In genomic region chr20:24787071-24787470, GRCh38 we compare ENCODE assay signal across 21 cellular contexts.
"Had no signal": no experiment of that assay in that cellular context is flagged by ENCODE, and none has a peak within 500 bp of the region (broad histone marks: within the 10 kb centered on the region; RNA-seq: fewer than 3 reads in every experiment).

No MANE protein-coding gene starts in this region.

- H3K4me1 Mint-ChIP-seq: stimulated activated memory B cell treated with anti-CD40 and anti-IgM and Interleukin-4, amounts not matched to agents 10 μg/mL and 1 μg/mL and 100 μg/mL, for 72 hours had no signal

- H3K4me1 ChIP-seq: gastrocnemius medialis, psoas muscle, testis, tibial artery, uterus had no signal

- H3K36me3 Mint-ChIP-seq: mesothelial cell of epicardium; naive thymus-derived CD4-positive, alpha-beta T cell; stimulated activated memory B cell treated with anti-CD40 and anti-IgM and Interleukin-4, amounts not matched to agents 10 μg/mL and 1 μg/mL and 100 μg/mL, for 72 hours had no signal

- H3K4me3 ChIP-seq: gastrocnemius medialis, ovary, psoas muscle, sigmoid colon, testis, tibial artery, upper lobe of right lung, uterus had no signal

- H3K9me3 ChIP-seq: gastrocnemius medialis, ovary, psoas muscle, sigmoid colon, testis, tibial artery, upper lobe of right lung, uterus had no signal

- H3K4me3 Mint-ChIP-seq: mesothelial cell of epicardium; naive thymus-derived CD4-positive, alpha-beta T cell; nephron; stimulated activated memory B cell treated with anti-CD40 and anti-IgM and Interleukin-4, amounts not matched to agents 10 μg/mL and 1 μg/mL and 100 μg/mL, for 72 hours had no signal

- H3K27ac ChIP-seq: gastrocnemius medialis, ovary, psoas muscle, sigmoid colon, testis, tibial artery, upper lobe of right lung, uterus had no signal

- H3K36me3 ChIP-seq: gastrocnemius medialis, ovary, sigmoid colon, tibial artery, upper lobe of right lung, uterus had no signal

- H3K27ac Mint-ChIP-seq: mesothelial cell of epicardium; naive thymus-derived CD4-positive, alpha-beta T cell; nephron; stimulated activated memory B cell treated with anti-CD40 and anti-IgM and Interleukin-4, amounts not matched to agents 10 μg/mL and 1 μg/mL and 100 μg/mL, for 72 hours had no signal

- DNase-seq: cortex of kidney; effector CD4-positive, alpha-beta T cell; gastrocnemius medialis; head of caudate nucleus; mesenchymal stem cell; naive thymus-derived CD4-positive, alpha-beta T cell; occipital lobe; ovary; psoas muscle; right cardiac atrium; sigmoid colon; stimulated activated CD4-positive, alpha-beta T cell treated with anti-CD3 and anti-CD28 coated beads, Interleukin-4, amount 100 ng/mL, for 4 hours; stimulated activated naive CD8-positive, alpha-beta T cell treated with anti-CD3 and anti-CD28 coated beads, Interleukin-15, Interleukin-2, amounts not matched to agents 100 U/mL and 50 U/mL, for 24 hours; substantia nigra; testis; tibial artery; upper lobe of right lung; uterus had no signal

- H3K27me3 ChIP-seq: ovary, testis, upper lobe of right lung, uterus had no signal

- H3K9me3 Mint-ChIP-seq: mesothelial cell of epicardium; naive thymus-derived CD4-positive, alpha-beta T cell; nephron; stimulated activated memory B cell treated with anti-CD40 and anti-IgM and Interleukin-4, amounts not matched to agents 10 μg/mL and 1 μg/mL and 100 μg/mL, for 72 hours had no signal
